In the genomic region with DNA sequence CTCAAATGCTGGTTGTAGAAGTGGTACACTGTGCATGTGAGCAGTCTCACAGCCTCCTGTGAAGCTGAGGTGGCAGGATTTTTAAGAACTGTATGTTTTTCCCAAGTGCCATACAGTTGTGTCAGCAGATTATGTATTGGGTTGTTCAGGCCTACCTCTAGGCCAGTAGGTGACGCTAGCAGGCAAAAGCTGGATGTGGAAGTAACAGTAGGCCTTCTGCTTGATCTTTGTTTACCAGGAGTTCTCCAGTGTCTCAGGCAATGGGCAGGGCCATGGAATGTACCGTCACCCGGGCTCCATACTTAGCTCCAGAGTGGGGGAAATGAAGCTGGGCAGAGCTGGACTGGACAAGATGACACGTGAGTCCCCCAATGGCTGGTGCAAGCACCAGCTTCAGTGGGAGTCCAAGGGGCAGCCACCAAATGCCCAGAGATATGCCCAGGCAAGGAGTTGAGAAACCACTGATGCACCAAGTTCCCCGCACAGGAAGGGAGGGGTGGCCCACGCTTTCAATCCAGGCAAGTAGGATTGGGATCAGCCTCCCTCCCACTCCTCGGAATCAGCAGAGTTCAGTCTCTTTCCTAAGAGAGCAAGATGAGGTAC, we compare ENCODE assay signal across 18 cellular contexts.
DNase-seq lines count a peak whose midpoint lies in the region; ATAC-seq and TF ChIP-seq lines count a peak whose summit lies in the region.
"Had no signal": no experiment of that assay in that cellular context is flagged by ENCODE, and none has a peak within 500 bp of the region (broad histone marks: within the 10 kb centered on the region; RNA-seq: fewer than 3 reads in every experiment).

No MANE protein-coding gene starts in this region.

- H3K4me3 ChIP-seq in BJ (ENCODE audit: low read depth, low read length), result no peak overlapping the region
- H3K4me3 ChIP-seq: HAP-1, left ventricle myocardium inferior had no signal

- H3K4me1 Mint-ChIP-seq in HFFc6 (ENCODE audit: low read depth) (peaks cover 14% of the 10 kb centered on the region), WTC11 (0 out of 2 replicates have a peak, but pooled peaks cover 2% of the 10 kb centered on the region)
- no peaks in the 10 kb centered on the region for H3K4me1 Mint-ChIP-seq in stimulated activated effector memory CD8-positive, alpha-beta T cell treated with anti-CD3 and anti-CD28 coated beads, Interleukin-12 subunit alpha, Interleukin-12 subunit beta, amount 100 ng/mL, for 72 hours
- H3K4me1 Mint-ChIP-seq: B cell; natural killer cell; stimulated activated naive B cell treated with anti-CD40 and anti-IgM and Interleukin-4, amounts not matched to agents 10 μg/mL and 1 μg/mL and 100 μg/mL, for 72 hours had no signal

- no peaks in the 10 kb centered on the region for H3K27me3 ChIP-seq in BJ (ENCODE audit: control insufficient read depth, insufficient read depth, low read length)

- no peaks in the 10 kb centered on the region for H3K9me3 Mint-ChIP-seq in HFFc6
- no peaks in the 10 kb centered on the region for H3K9me3 Mint-ChIP-seq in WTC11
- H3K9me3 Mint-ChIP-seq in stimulated activated effector memory CD8-positive, alpha-beta T cell treated with anti-CD3 and anti-CD28 coated beads, Interleukin-12 subunit alpha, Interleukin-12 subunit beta, amount 100 ng/mL, for 72 hours, result peaks cover 20% of the 10 kb centered on the region

- no peak for DNase-seq in BJ (ENCODE audit: low read depth)
- DNase-seq in HFFc6, result peak; percentile 7
- DNase-seq in WTC11 (ENCODE audit: low spot score), result peak; percentile 50
- DNase-seq in iPS DF 4.7 (ENCODE audit: extremely low read depth, low spot score), result peak; percentile 19
- no peak for DNase-seq in NCI-H2081 treated with DMSO at 0.1 percent for 48 hours (lab: John Stamatoyannopoulos, UW)
- DNase-seq in epidermal melanocyte (ENCODE audit: insufficient read length, low spot score), result no peak
- DNase-seq in NAMALWA (ENCODE audit: low spot score), result no peak
- no peak for DNase-seq in stimulated activated effector memory CD8-positive, alpha-beta T cell treated with anti-CD3 and anti-CD28 coated beads, Interleukin-12 subunit alpha, Interleukin-12 subunit beta, amount 100 ng/mL, for 72 hours (ENCODE audit: low spot score in 2 of 2)
- DNase-seq: activated CD4-positive, alpha-beta T cell treated with anti-CD3 and anti-CD28 coated beads, Interleukin-2, amount 50 U/mL, for 48 hours; effector memory CD8-positive, alpha-beta T cell; left ventricle myocardium inferior; natural killer cell; NCI-H1436; stimulated activated CD4-positive, alpha-beta T cell treated with anti-CD3 and anti-CD28 coated beads, Interleukin-2, amount 100 ng/mL, for 48 hours; stimulated activated naive B cell treated with anti-CD40 and anti-IgM and Interleukin-4, amounts not matched to agents 10 μg/mL and 1 μg/mL and 100 μg/mL, for 72 hours had no signal

- TF ChIP-seq CTCF in BJ (IDR thresholded peaks at IDR 0.05; ENCODE audit: insufficient read depth, low read depth, low read length) (peak; percentile 18; the same call in 1 of the 2 replicates), HFFc6 (IDR thresholded peaks at IDR 0.05) (peak; percentile 63), WTC11 (IDR thresholded peaks at IDR 0.05) (peak; percentile 35; the same call in 1 of the 2 replicates)

- H3K36me3 ChIP-seq in BJ (ENCODE audit: control insufficient read depth, insufficient read depth, low read length), result no peaks in the 10 kb centered on the region
- H3K36me3 ChIP-seq: HAP-1, left ventricle myocardium inferior had no signal

- H3K27ac Mint-ChIP-seq in HFFc6 (no peak overlapping the region), WTC11 (peak overlapping the region; percentile 7; the same call in 1 of the 2 replicates)
- H3K27ac Mint-ChIP-seq in stimulated activated effector memory CD8-positive, alpha-beta T cell treated with anti-CD3 and anti-CD28 coated beads, Interleukin-12 subunit alpha, Interleukin-12 subunit beta, amount 100 ng/mL, for 72 hours, result no peak overlapping the region
- H3K27ac Mint-ChIP-seq: B cell; effector memory CD8-positive, alpha-beta T cell; natural killer cell; stimulated activated naive B cell treated with anti-CD40 and anti-IgM and Interleukin-4, amounts not matched to agents 10 μg/mL and 1 μg/mL and 100 μg/mL, for 72 hours; T-helper 2 cell treated with Interferon-gamma antibody and Interleukin-4, amounts not matched to agents 5 μg/mL and 100 μg/mL, for 36 hours had no signal

- H3K27me3 Mint-ChIP-seq in HFFc6 (ENCODE audit: insufficient read depth) (peaks cover 4% of the 10 kb centered on the region; the same call in 1 of the 2 replicates), WTC11 (ENCODE audit: low read depth) (no peaks in the 10 kb centered on the region)
- H3K27me3 Mint-ChIP-seq: B cell; effector memory CD8-positive, alpha-beta T cell; stimulated activated naive B cell treated with anti-CD40 and anti-IgM and Interleukin-4, amounts not matched to agents 10 μg/mL and 1 μg/mL and 100 μg/mL, for 72 hours had no signal

- H3K36me3 Mint-ChIP-seq in HFFc6 (ENCODE audit: low read depth) (peaks cover 5% of the 10 kb centered on the region; the same call in 1 of the 2 replicates), WTC11 (no peaks in the 10 kb centered on the region)
- no peaks in the 10 kb centered on the region for H3K36me3 Mint-ChIP-seq in stimulated activated effector memory CD8-positive, alpha-beta T cell treated with anti-CD3 and anti-CD28 coated beads, Interleukin-12 subunit alpha, Interleukin-12 subunit beta, amount 100 ng/mL, for 72 hours
- H3K36me3 Mint-ChIP-seq: stimulated activated naive B cell treated with anti-CD40 and anti-IgM and Interleukin-4, amounts not matched to agents 10 μg/mL and 1 μg/mL and 100 μg/mL, for 72 hours had no signal

- H3K4me3 Mint-ChIP-seq in HFFc6, result no peak overlapping the region
- H3K4me3 Mint-ChIP-seq in WTC11, result no peak overlapping the region
- H3K4me3 Mint-ChIP-seq in stimulated activated effector memory CD8-positive, alpha-beta T cell treated with anti-CD3 and anti-CD28 coated beads, Interleukin-12 subunit alpha, Interleukin-12 subunit beta, amount 100 ng/mL, for 72 hours, result no peak overlapping the region
- H3K4me3 Mint-ChIP-seq: B cell; effector memory CD8-positive, alpha-beta T cell; natural killer cell; stimulated activated naive B cell treated with anti-CD40 and anti-IgM and Interleukin-4, amounts not matched to agents 10 μg/mL and 1 μg/mL and 100 μg/mL, for 72 hours; T-helper 2 cell treated with Interferon-gamma antibody and Interleukin-4, amounts not matched to agents 5 μg/mL and 100 μg/mL, for 36 hours had no signal

- ATAC-seq in WTC11, result peak; percentile 99
- ATAC-seq in stimulated activated effector memory CD8-positive, alpha-beta T cell treated with anti-CD3 and anti-CD28 coated beads, Interleukin-12 subunit alpha, Interleukin-12 subunit beta, amount 100 ng/mL, for 72 hours, result no peak
- ATAC-seq: effector memory CD8-positive, alpha-beta T cell; natural killer cell; stimulated activated naive B cell treated with anti-CD40 and anti-IgM and Interleukin-4, amounts not matched to agents 10 μg/mL and 1 μg/mL and 100 μg/mL, for 72 hours had no signal

- CTCF ChIA-PET in BJ (lab: Yijun Ruan, JAX), result interaction anchor here (0.7 to 0.9 kb wide), 2 partner anchors 125 to 279 kb away, joined by 3 read pairs; no protein-coding TSS in a partner anchor
- CTCF ChIA-PET in WTC11 (lab: Charles Lee), result interaction anchor here (0.5 to 2.3 kb wide), 16 partner anchors 9 to 1154 kb away, joined by 3 to 13 read pairs (median 4); a partner anchor contains a TSS

- POLR2A ChIA-PET in BJ (lab: Charles Lee) (no interaction called here), WTC11 (lab: Charles Lee) (interaction anchor here (0.6 kb wide), 1 partner anchor 659 kb away, joined by 3 read pairs; no protein-coding TSS in a partner anchor)

TF ChIP-seq in WTC11, 78 proteins besides CTCF, POLR2A, EP300 and RAD21:
- TF ChIP-seq JUN (CRISPR knock-in tag; IDR thresholded peaks at IDR 0.05), result no peak
- TF ChIP-seq PRRX2 (CRISPR knock-in tag; IDR thresholded peaks at IDR 0.05), result 0 out of 2 replicates have a peak, but pooled peaks have one; percentile 40

Comparison
In these comparisons a context has a peak if more than half of its experiments do, and no peak if none do; other contexts are left out.
1. DNase-seq: peak in HFFc6 (single experiment), WTC11 (single experiment) and iPS DF 4.7 (single experiment); none in BJ (single experiment), NCI-H2081 treated with DMSO at 0.1 percent for 48 hours (single experiment), epidermal melanocyte (single experiment), NAMALWA (single experiment) and stimulated activated effector memory CD8-positive, alpha-beta T cell treated with anti-CD3 and anti-CD28 coated beads, Interleukin-12 subunit alpha, Interleukin-12 subunit beta, amount 100 ng/mL, for 72 hours (0 of 2).
2. Peak in every context shown above with its lines, with median percentiles within 50 percentile points of each other: CTCF ChIP-seq.